ENCODE assay signal across 31 cellular contexts in genomic region chr16:57175896-57176295, GRCh38. TPM values are rescaled to one million over a fixed set of nuclear protein-coding genes. Genes with fewer than 3 reads are reported as not detected.
A peak's percentile ranks its signal among the peaks of the same experiment; 100 is the strongest.
DNase-seq lines count a peak whose midpoint lies in the region; TF ChIP-seq lines count a peak whose summit lies in the region.
"Had no signal": no experiment of that assay in that cellular context is flagged by ENCODE, and none has a peak within 500 bp of the region (broad histone marks: within the 10 kb centered on the region; RNA-seq: fewer than 3 reads in every experiment).

No MANE protein-coding gene starts in this region.

- no peaks in the 10 kb centered on the region; the same call in 1 of the 2 replicates for H3K79me2 ChIP-seq in H9 (ENCODE audit: insufficient read depth, low read length)

- POLR2A ChIA-PET in CD4-positive, alpha-beta memory T cell (lab: Charles Lee; ENCODE audit: partially characterized antibody): no interaction called here

- TF ChIP-seq CTCF in H9 (conservative IDR thresholded peaks at IDR 0.05): no peak
- TF ChIP-seq CTCF in brain (conservative IDR thresholded peaks at IDR 0.05): no peak
- no peak for TF ChIP-seq CTCF in esophagus muscularis mucosa (IDR thresholded peaks at IDR 0.05)

- no peak overlapping the region for H3K18ac ChIP-seq in H9 (ENCODE audit: insufficient read length, low read depth, low read length)

- no peak overlapping the region for H2AK5ac ChIP-seq in H9 (ENCODE audit: insufficient read length, low read length)

- H3K27ac Mint-ChIP-seq in H9: peak overlapping the region in 2 of 3 experiments; percentile 5 to 80; a peak in 3 of 7 replicates
- H3K27ac Mint-ChIP-seq in brain: peak overlapping the region in 4 of 5 experiments; percentile 9 to 80 (median 52)
- H3K27ac Mint-ChIP-seq in CD4-positive, alpha-beta memory T cell: peak overlapping the region in 2 of 7 donors; percentile 2 to 77
- H3K27ac Mint-ChIP-seq: activated CD4-positive, alpha-beta T cell treated with anti-CD3 and anti-CD28 coated beads, Interleukin-2, amount 10 ng/mL, durations not matched to agents 7 days and 5 days; activated T-cell treated with anti-CD3 and anti-CD28 coated beads, Interleukin-2, amount 50 U/mL, for 24 hours; CD14-positive monocyte; HFFc6; nephron progenitor cell; T-helper 2 cell treated with Interferon-gamma antibody and Interleukin-4, amounts not matched to agents 5 μg/mL and 100 μg/mL, for 36 hours had no signal

- H2BK12ac ChIP-seq in H9 (ENCODE audit: insufficient read length, low read depth, low read length): no peak overlapping the region

- DNase-seq in H9 (no peak), left kidney (ENCODE audit: low read depth, low spot score) (peak; percentile 38), superior temporal gyrus (ENCODE audit: extremely low spot score) (peak; percentile 10), esophagus muscularis mucosa (ENCODE audit: extremely low spot score) (no peak), GF-D8 (lab: John Stamatoyannopoulos, UW) (no peak), middle frontal gyrus (ENCODE audit: extremely low spot score, low spot score) (no peak)
- no peak for DNase-seq in CD4-positive, alpha-beta memory T cell
- DNase-seq: activated CD4-positive, alpha-beta T cell treated with anti-CD3 and anti-CD28 coated beads, Interleukin-2, amount 10 ng/mL, durations not matched to agents 7 days and 5 days; activated T-cell treated with anti-CD3 and anti-CD28 coated beads, Interleukin-2, amount 50 U/mL, for 24 hours; colonic mucosa; effector memory CD8-positive, alpha-beta T cell; HFFc6; islet precursor cell; Kasumi-1; lower lobe of right lung; MV-4-11; NCI-H1694; NCI-H2171; NCI-H524; nephron progenitor cell; pancreas; PC-3; spleen; stimulated activated CD4-positive, alpha-beta T cell treated with anti-CD3 and anti-CD28 coated beads, Interleukin-2, amount 100 ng/mL, for 48 hours; WERI-Rb-1 had no signal

- H3K4me3 Mint-ChIP-seq in H9 (no peak overlapping the region), brain (peak overlapping the region in 1 of 5 experiments; percentile 52)
- no peak overlapping the region for H3K4me3 Mint-ChIP-seq in CD4-positive, alpha-beta memory T cell
- H3K4me3 Mint-ChIP-seq: activated CD4-positive, alpha-beta T cell treated with anti-CD3 and anti-CD28 coated beads, Interleukin-2, amount 10 ng/mL, durations not matched to agents 7 days and 5 days; activated T-cell treated with anti-CD3 and anti-CD28 coated beads, Interleukin-2, amount 50 U/mL, for 24 hours; CD14-positive monocyte; effector memory CD8-positive, alpha-beta T cell; HFFc6; nephron progenitor cell; T-helper 2 cell treated with Interferon-gamma antibody and Interleukin-4, amounts not matched to agents 5 μg/mL and 100 μg/mL, for 36 hours had no signal

- H3K4ac ChIP-seq in H9 (ENCODE audit: low read depth, low read length): no peak overlapping the region

- no peak for TF ChIP-seq EP300 in esophagus muscularis mucosa (IDR thresholded peaks at IDR 0.05)

- TF ChIP-seq POLR2A in esophagus muscularis mucosa (IDR thresholded peaks at IDR 0.05; ENCODE audit: low read depth): no peak

- H2BK120ac ChIP-seq in H9 (ENCODE audit: low read depth, low read length, poor library complexity, severe bottlenecking): no peak overlapping the region

- no CpG with 5 or more reads among the region's 5 CpGs for WGBS in H9 (ENCODE audit: extremely low coverage, insufficient read length, low lambda C conversion rate)
- WGBS in esophagus muscularis mucosa: 56% methylated on average over 5 of the region's 5 CpGs

- H4K5ac ChIP-seq in H9 (ENCODE audit: insufficient read length, low read depth, low read length): no peak overlapping the region

- no peak overlapping the region for H4K91ac ChIP-seq in H9 (ENCODE audit: insufficient read length, low read depth, low read length)

- H3K79me1 ChIP-seq in H9 (ENCODE audit: insufficient read depth, low read depth, low read length, poor library complexity, severe bottlenecking): no peaks in the 10 kb centered on the region

- no peak overlapping the region for H2BK15ac ChIP-seq in H9 (ENCODE audit: low read depth, low read length)

- H3K9me3 ChIP-seq in H9 (ENCODE audit: control insufficient read depth, low read depth, low read length) (no peaks in the 10 kb centered on the region), esophagus muscularis mucosa (no peaks in the 10 kb centered on the region)
- H3K9me3 ChIP-seq in CD4-positive, alpha-beta memory T cell (ENCODE audit: control insufficient read depth in 1 of 2, low read length in 2 of 2): no peaks in the 10 kb centered on the region
- H3K9me3 ChIP-seq: colonic mucosa, lower lobe of right lung, pancreas, right atrium auricular region, spleen had no signal

- H3K4me3 ChIP-seq in esophagus muscularis mucosa: no peak overlapping the region
- H3K4me3 ChIP-seq in CD4-positive, alpha-beta memory T cell (ENCODE audit: low read length in 2 of 2): no peak overlapping the region
- H3K4me3 ChIP-seq: colonic mucosa, GM12878, lower lobe of right lung, pancreas, right atrium auricular region, spleen had no signal

- H3K27me3 Mint-ChIP-seq in H9 (ENCODE audit: low read depth) (no peaks in the 10 kb centered on the region), brain (no peaks in the 10 kb centered on the region)
- H3K27me3 Mint-ChIP-seq in CD4-positive, alpha-beta memory T cell: no peaks in the 10 kb centered on the region
- H3K27me3 Mint-ChIP-seq: activated CD4-positive, alpha-beta T cell treated with anti-CD3 and anti-CD28 coated beads, Interleukin-2, amount 10 ng/mL, durations not matched to agents 7 days and 5 days; activated T-cell treated with anti-CD3 and anti-CD28 coated beads, Interleukin-2, amount 50 U/mL, for 24 hours; effector memory CD8-positive, alpha-beta T cell had no signal

- H2BK5ac ChIP-seq in H9 (ENCODE audit: insufficient read length, low read length): no peak overlapping the region

- H3K4me1 ChIP-seq in H9 (ENCODE audit: insufficient read depth, low read length) (no peaks in the 10 kb centered on the region), esophagus muscularis mucosa (peaks cover 10 to 42% (median 23%) of the 10 kb centered on the region in 4 donors)
- no peaks in the 10 kb centered on the region for H3K4me1 ChIP-seq in CD4-positive, alpha-beta memory T cell (ENCODE audit: insufficient read depth, low read length)
- H3K4me1 ChIP-seq: colonic mucosa had no signal

- H3K9ac ChIP-seq in H9 (ENCODE audit: extremely low read depth, insufficient read length, low read length): no peak overlapping the region

- intact Hi-C loops in esophagus muscularis mucosa (cut with DNase I): no loop called here
- intact Hi-C loops in CD4-positive, alpha-beta memory T cell (cut with micrococcal nuclease): no loop called here

- H3K23ac ChIP-seq in H9 (ENCODE audit: insufficient read length, low read depth, low read length): no peak overlapping the region

- no peak overlapping the region for H3K14ac ChIP-seq in H9 (ENCODE audit: insufficient read depth, low read length)

- H2AFZ ChIP-seq in H9 (ENCODE audit: low read length): no peak overlapping the region

- H3K27ac ChIP-seq in H9 (ENCODE audit: insufficient read length, low read depth, low read length) (no peak overlapping the region), esophagus muscularis mucosa (replicated peaks in 1 of 4) (peak overlapping the region in 1 of 4 donors; percentile 4)
- H3K27ac ChIP-seq in CD4-positive, alpha-beta memory T cell (ENCODE audit: low read depth, low read length): no peak overlapping the region
- H3K27ac ChIP-seq: colonic mucosa, HL-60, lower lobe of right lung, pancreas, right atrium auricular region, spleen, WERI-Rb-1 had no signal

- H4K8ac ChIP-seq in H9 (replicated peaks; ENCODE audit: insufficient read length, low read depth, low read length): no peak overlapping the region

- CTCF ChIA-PET in CD4-positive, alpha-beta memory T cell (lab: Charles Lee; ENCODE audit: partially characterized antibody): no interaction called here

- H3K4me2 ChIP-seq in H9 (ENCODE audit: insufficient read depth, insufficient read length, low read length): no peak overlapping the region

- H3K27me3 ChIP-seq in H9 (ENCODE audit: insufficient read depth, low read length) (no peaks in the 10 kb centered on the region), esophagus muscularis mucosa (no peaks in the 10 kb centered on the region)
- H3K27me3 ChIP-seq in CD4-positive, alpha-beta memory T cell (ENCODE audit: insufficient read depth, low read length): no peaks in the 10 kb centered on the region
- H3K27me3 ChIP-seq: colonic mucosa, pancreas, right atrium auricular region, spleen had no signal

- H3T11ph ChIP-seq in H9 (ENCODE audit: low read length): no peak overlapping the region

- H3K9me3 Mint-ChIP-seq in H9: no peaks in the 10 kb centered on the region
- no peaks in the 10 kb centered on the region for H3K9me3 Mint-ChIP-seq in brain
- H3K9me3 Mint-ChIP-seq in CD4-positive, alpha-beta memory T cell: no peaks in the 10 kb centered on the region
- H3K9me3 Mint-ChIP-seq: activated CD4-positive, alpha-beta T cell treated with anti-CD3 and anti-CD28 coated beads, Interleukin-2, amount 10 ng/mL, durations not matched to agents 7 days and 5 days; activated T-cell treated with anti-CD3 and anti-CD28 coated beads, Interleukin-2, amount 50 U/mL, for 24 hours; CD14-positive monocyte; effector memory CD8-positive, alpha-beta T cell; HFFc6; nephron progenitor cell; T-helper 2 cell treated with Interferon-gamma antibody and Interleukin-4, amounts not matched to agents 5 μg/mL and 100 μg/mL, for 36 hours had no signal

- H3K36me3 Mint-ChIP-seq in H9 (ENCODE audit: insufficient read depth in 1 of 3, low read depth in 3 of 3) (peaks cover 22 to 34% (median 28%) of the 10 kb centered on the region in 3 experiments; a peak in 6 of 7 replicates), brain (peaks cover 30% of the 10 kb centered on the region)
- H3K36me3 Mint-ChIP-seq in CD4-positive, alpha-beta memory T cell: peaks cover 29 to 38% of the 10 kb centered on the region in 2 donors

- H3K36me3 ChIP-seq in esophagus muscularis mucosa: peaks cover 24 to 31% (median 27%) of the 10 kb centered on the region in 4 donors
- H3K36me3 ChIP-seq in CD4-positive, alpha-beta memory T cell (ENCODE audit: insufficient read depth, low read length): peaks cover 19% of the 10 kb centered on the region
- H3K36me3 ChIP-seq: colonic mucosa had no signal

- H4K20me1 ChIP-seq in H9 (ENCODE audit: control insufficient read depth, insufficient read depth, insufficient read length): no peaks in the 10 kb centered on the region

- H3K56ac ChIP-seq in H9 (ENCODE audit: insufficient read length, low read depth, low read length): no peak overlapping the region

- peaks cover 4 to 5% of the 10 kb centered on the region in 2 experiments for H3K4me1 Mint-ChIP-seq in H9
- H3K4me1 Mint-ChIP-seq in brain: peaks cover 35% of the 10 kb centered on the region
- H3K4me1 Mint-ChIP-seq in CD4-positive, alpha-beta memory T cell: peaks cover 0 to 9% (median 3%) of the 10 kb centered on the region in 4 donors
- H3K4me1 Mint-ChIP-seq: activated CD4-positive, alpha-beta T cell treated with anti-CD3 and anti-CD28 coated beads, Interleukin-2, amount 10 ng/mL, durations not matched to agents 7 days and 5 days had no signal

- no peaks in the 10 kb centered on the region for H3K23me2 ChIP-seq in H9 (ENCODE audit: insufficient read length, low read depth, low read length, poor library complexity, severe bottlenecking)

- H2BK20ac ChIP-seq in H9 (ENCODE audit: low read depth, low read length, poor library complexity, severe bottlenecking): no peak overlapping the region

RNA-seq across cellular contexts. Expression of gene PSME3IP1, which starts 9.9 kb away (rescaled TPM):
- total RNA-seq in H9 (2021) (102 and 103 TPM in 2 replicates), esophagus muscularis mucosa (10 to 100 TPM; 47.8 to 60.7 (median 57.5) TPM)
- 208 TPM for polyA plus RNA-seq in brain (ENCODE audit: insufficient read depth, low read depth, low replicate concordance)
- total RNA-seq in CD4-positive, alpha-beta memory T cell: 100 to 1,000 TPM; 147 to 157 TPM
- polyA plus RNA-seq in CD4-positive, alpha-beta memory T cell: 10 to 100 TPM; 59.9 to 64.5 TPM

RNA-seq across cellular contexts. Expression of gene RSPRY1, which starts 10.2 kb away (rescaled TPM):
- total RNA-seq in H9 (2021) (34.4 and 36.1 TPM in 2 replicates), esophagus muscularis mucosa (10 to 100 TPM; 22.4 to 30.7 (median 25.7) TPM)
- 22.6 TPM for polyA plus RNA-seq in brain (ENCODE audit: insufficient read depth, low read depth, low replicate concordance)
- 10 to 100 TPM; 32.8 to 38.0 TPM for total RNA-seq in CD4-positive, alpha-beta memory T cell
- 10 to 100 TPM; 28.5 to 34.0 TPM for polyA plus RNA-seq in CD4-positive, alpha-beta memory T cell

Comparison
In these comparisons a context has a peak if more than half of its experiments do, and no peak if none do; other contexts are left out.
1. DNase-seq: peak in left kidney (single experiment) and superior temporal gyrus (single experiment); none in H9 (single experiment), esophagus muscularis mucosa (single experiment), CD4-positive, alpha-beta memory T cell (0 of 5), GF-D8 (single experiment) and middle frontal gyrus (single experiment).